In genomic region chr12:12502130-12502812, GRCh38 we compare ENCODE assay signal across 8 cellular contexts.
DNase-seq lines count a peak whose midpoint lies in the region; ATAC-seq and TF ChIP-seq lines count a peak whose summit lies in the region.
"Not testable (repeated sequence)": the region's sequence is repeated elsewhere in the genome, so short reads cannot be mapped to it uniquely, and the experiment has no call there.

No MANE protein-coding gene starts in this region.

- not testable (repeated sequence) for H3K4me3 Mint-ChIP-seq in CD8-positive, alpha-beta T cell; activated T-helper 1 cell treated with anti-CD3 and anti-CD28 coated beads, Interleukin-12 subunit alpha, Interleukin-12 subunit beta, Interleukin-2, Interleukin-4 antibody, amounts not matched to agents 30 ng/mL and 10 ng/mL and 1 ng/mL, durations not matched to agents 14 hours and 24 hours and 36 hours; activated naive CD8-positive, alpha-beta T cell treated with anti-CD3 and anti-CD28 coated beads for 36 hours
- H3K4me3 Mint-ChIP-seq in T-helper 17 cell, result peak overlapping the region; percentile 83
- H3K4me3 Mint-ChIP-seq in activated CD4-positive, alpha-beta memory T cell treated with anti-CD3 and anti-CD28 coated beads, Interleukin-2, amount 10 ng/mL, durations not matched to agents 7 days and 5 days, result peak overlapping the region; percentile 75
- H3K4me3 Mint-ChIP-seq in stimulated activated naive CD8-positive, alpha-beta T cell treated with anti-CD3 and anti-CD28 coated beads, Interleukin-15, amount 100 ng/mL, for 72 hours, result peak overlapping the region in 1 of 2 donors; percentile 36

- TF ChIP-seq POLR2A in right lobe of liver (IDR thresholded peaks at IDR 0.05), result not testable (repeated sequence)

- CTCF ChIA-PET in CD8-positive, alpha-beta T cell (lab: Charles Lee), result interaction anchor here (1.2 to 1.9 kb wide), 2 partner anchors 112 to 125 kb away, joined by 3 to 6 read pairs; no protein-coding TSS in a partner anchor
- CTCF ChIA-PET in HEK293 (lab: Yijun Ruan, JAX), result not testable (repeated sequence)
- CTCF ChIA-PET in activated CD4-positive, alpha-beta memory T cell treated with anti-CD3 and anti-CD28 coated beads, Interleukin-2, amount 10 ng/mL, durations not matched to agents 7 days and 5 days (lab: Charles Lee), result interaction anchor here (1.0 to 2.1 kb wide), 2 partner anchors 9 to 36 kb away, joined by 3 to 12 read pairs; no protein-coding TSS in a partner anchor

- not testable (repeated sequence) for DNase-seq in CD8-positive, alpha-beta T cell; activated T-helper 1 cell treated with anti-CD3 and anti-CD28 coated beads, Interleukin-12 subunit alpha, Interleukin-12 subunit beta, Interleukin-2, Interleukin-4 antibody, amounts not matched to agents 30 ng/mL and 10 ng/mL and 1 ng/mL, durations not matched to agents 14 hours and 24 hours and 36 hours (ENCODE audit: low spot score); activated naive CD8-positive, alpha-beta T cell treated with anti-CD3 and anti-CD28 coated beads for 36 hours; right lobe of liver; stimulated activated naive CD8-positive, alpha-beta T cell treated with anti-CD3 and anti-CD28 coated beads, Interleukin-15, amount 100 ng/mL, for 72 hours
- DNase-seq in T-helper 17 cell, result peak in 1 of 3 donors; percentile 11
- peak; percentile 34 for DNase-seq in activated CD4-positive, alpha-beta memory T cell treated with anti-CD3 and anti-CD28 coated beads, Interleukin-2, amount 10 ng/mL, durations not matched to agents 7 days and 5 days

- TF ChIP-seq CTCF in CD8-positive, alpha-beta T cell (IDR thresholded peaks at IDR 0.05); HEK293 (tag by site-specific recombination; IDR thresholded peaks at IDR 0.05); right lobe of liver (IDR thresholded peaks at IDR 0.05): not testable (repeated sequence)

- H3K4me1 Mint-ChIP-seq in CD8-positive, alpha-beta T cell (ENCODE audit: low read depth), result peaks cover 46% of the 10 kb centered on the region
- peaks cover 55% of the 10 kb centered on the region for H3K4me1 Mint-ChIP-seq in T-helper 17 cell
- peaks cover 76% of the 10 kb centered on the region for H3K4me1 Mint-ChIP-seq in activated CD4-positive, alpha-beta memory T cell treated with anti-CD3 and anti-CD28 coated beads, Interleukin-2, amount 10 ng/mL, durations not matched to agents 7 days and 5 days
- H3K4me1 Mint-ChIP-seq in activated T-helper 1 cell treated with anti-CD3 and anti-CD28 coated beads, Interleukin-12 subunit alpha, Interleukin-12 subunit beta, Interleukin-2, Interleukin-4 antibody, amounts not matched to agents 30 ng/mL and 10 ng/mL and 1 ng/mL, durations not matched to agents 14 hours and 24 hours and 36 hours (ENCODE audit: low read depth), result peaks cover 68% of the 10 kb centered on the region
- H3K4me1 Mint-ChIP-seq in activated naive CD8-positive, alpha-beta T cell treated with anti-CD3 and anti-CD28 coated beads for 36 hours, result peaks cover 58% of the 10 kb centered on the region
- H3K4me1 Mint-ChIP-seq in stimulated activated naive CD8-positive, alpha-beta T cell treated with anti-CD3 and anti-CD28 coated beads, Interleukin-15, amount 100 ng/mL, for 72 hours, result peaks cover 68% of the 10 kb centered on the region

- H3K9me3 Mint-ChIP-seq in CD8-positive, alpha-beta T cell; activated CD4-positive, alpha-beta memory T cell treated with anti-CD3 and anti-CD28 coated beads, Interleukin-2, amount 10 ng/mL, durations not matched to agents 7 days and 5 days; activated T-helper 1 cell treated with anti-CD3 and anti-CD28 coated beads, Interleukin-12 subunit alpha, Interleukin-12 subunit beta, Interleukin-2, Interleukin-4 antibody, amounts not matched to agents 30 ng/mL and 10 ng/mL and 1 ng/mL, durations not matched to agents 14 hours and 24 hours and 36 hours; activated naive CD8-positive, alpha-beta T cell treated with anti-CD3 and anti-CD28 coated beads for 36 hours; stimulated activated naive CD8-positive, alpha-beta T cell treated with anti-CD3 and anti-CD28 coated beads, Interleukin-15, amount 100 ng/mL, for 72 hours: not testable (repeated sequence)

- not testable (repeated sequence) for H3K36me3 ChIP-seq in CD8-positive, alpha-beta T cell (ENCODE audit: insufficient read depth, low read length); HEK293 (ENCODE audit: control insufficient read depth in 2 of 2, insufficient read depth in 1 of 2, low read length in 2 of 2); right lobe of liver

- H3K4me3 ChIP-seq in CD8-positive, alpha-beta T cell (ENCODE audit: low read depth, low read length); HEK293 (ENCODE audit: low read depth, low read length); right lobe of liver: not testable (repeated sequence)

- POLR2A ChIA-PET in CD8-positive, alpha-beta T cell (lab: Charles Lee), result interaction anchor here (0.7 to 0.8 kb wide), 2 partner anchors 17 to 49 kb away, joined by 3 read pairs; no protein-coding TSS in a partner anchor
- POLR2A ChIA-PET in HEK293 (lab: Yijun Ruan, JAX), result interaction anchor here (0.7 kb wide), 1 partner anchor 127 kb away, joined by 4 read pairs; no protein-coding TSS in a partner anchor
- POLR2A ChIA-PET in activated CD4-positive, alpha-beta memory T cell treated with anti-CD3 and anti-CD28 coated beads, Interleukin-2, amount 10 ng/mL, durations not matched to agents 7 days and 5 days (lab: Charles Lee), result interaction anchor here (0.8 to 9.2 kb wide), 11 partner anchors 18 to 233 kb away, joined by 3 to 174 read pairs (median 10); partner anchors contain the start of gene DUSP16

- H3K9me3 ChIP-seq in CD8-positive, alpha-beta T cell (ENCODE audit: low read length); HEK293 (ENCODE audit: control insufficient read depth, insufficient read depth, low read depth, low read length); T-helper 17 cell (ENCODE audit: control insufficient read depth, low read length, poor library complexity, severe bottlenecking); right lobe of liver: not testable (repeated sequence)

- H3K4me1 ChIP-seq in CD8-positive, alpha-beta T cell (ENCODE audit: insufficient read depth, low read length), result not testable (repeated sequence)
- peaks cover 15% of the 10 kb centered on the region for H3K4me1 ChIP-seq in HEK293 (ENCODE audit: control insufficient read depth, insufficient read depth, low read length)
- peaks cover 0 to 44% (median 18%) of the 10 kb centered on the region in 4 donors for H3K4me1 ChIP-seq in right lobe of liver

- 68% methylated on average over 7 of the region's 7 CpGs for WGBS in right lobe of liver (ENCODE audit: insufficient coverage, low coverage, low lambda C conversion rate, missing lambda C conversion rate)

- intact Hi-C loops in CD8-positive, alpha-beta T cell (cut with DNase I, micrococcal nuclease), result loop anchor here in 1 of 2 experiments (5.0 kb wide), 1 partner anchor 125 kb away; no protein-coding TSS in a partner anchor
- intact Hi-C loops in activated T-helper 1 cell treated with anti-CD3 and anti-CD28 coated beads, Interleukin-12 subunit alpha, Interleukin-12 subunit beta, Interleukin-2, Interleukin-4 antibody, amounts not matched to agents 30 ng/mL and 10 ng/mL and 1 ng/mL, durations not matched to agents 14 hours and 24 hours and 36 hours (cut with micrococcal nuclease); right lobe of liver (cut with DNase I): not testable (repeated sequence)

- ATAC-seq in CD8-positive, alpha-beta T cell, result peak; percentile 8
- ATAC-seq in T-helper 17 cell, result peak; percentile 53
- not testable (repeated sequence) for ATAC-seq in right lobe of liver; stimulated activated naive CD8-positive, alpha-beta T cell treated with anti-CD3 and anti-CD28 coated beads, Interleukin-15, amount 100 ng/mL, for 72 hours

- H3K27me3 ChIP-seq in CD8-positive, alpha-beta T cell (ENCODE audit: insufficient read depth, low read length); right lobe of liver: not testable (repeated sequence)

- H3K27ac ChIP-seq in CD8-positive, alpha-beta T cell (ENCODE audit: low read depth, low read length); HEK293 (ENCODE audit: extremely low read depth, low read depth, low read length): not testable (repeated sequence)
- H3K27ac ChIP-seq in right lobe of liver, result peak overlapping the region in 2 of 3 donors; percentile 1 to 98

- H3K27ac Mint-ChIP-seq in CD8-positive, alpha-beta T cell, result peak overlapping the region; percentile 83
- peak overlapping the region; percentile 98 for H3K27ac Mint-ChIP-seq in T-helper 17 cell
- peak overlapping the region; percentile 90 for H3K27ac Mint-ChIP-seq in activated CD4-positive, alpha-beta memory T cell treated with anti-CD3 and anti-CD28 coated beads, Interleukin-2, amount 10 ng/mL, durations not matched to agents 7 days and 5 days
- peak overlapping the region; percentile 88 for H3K27ac Mint-ChIP-seq in activated T-helper 1 cell treated with anti-CD3 and anti-CD28 coated beads, Interleukin-12 subunit alpha, Interleukin-12 subunit beta, Interleukin-2, Interleukin-4 antibody, amounts not matched to agents 30 ng/mL and 10 ng/mL and 1 ng/mL, durations not matched to agents 14 hours and 24 hours and 36 hours
- peak overlapping the region; percentile 91 for H3K27ac Mint-ChIP-seq in activated naive CD8-positive, alpha-beta T cell treated with anti-CD3 and anti-CD28 coated beads for 36 hours
- peak overlapping the region; percentile 85 to 87 for H3K27ac Mint-ChIP-seq in stimulated activated naive CD8-positive, alpha-beta T cell treated with anti-CD3 and anti-CD28 coated beads, Interleukin-15, amount 100 ng/mL, for 72 hours

- H3K27me3 Mint-ChIP-seq in CD8-positive, alpha-beta T cell (ENCODE audit: low read depth); T-helper 17 cell; activated CD4-positive, alpha-beta memory T cell treated with anti-CD3 and anti-CD28 coated beads, Interleukin-2, amount 10 ng/mL, durations not matched to agents 7 days and 5 days; activated T-helper 1 cell treated with anti-CD3 and anti-CD28 coated beads, Interleukin-12 subunit alpha, Interleukin-12 subunit beta, Interleukin-2, Interleukin-4 antibody, amounts not matched to agents 30 ng/mL and 10 ng/mL and 1 ng/mL, durations not matched to agents 14 hours and 24 hours and 36 hours (ENCODE audit: insufficient read depth); activated naive CD8-positive, alpha-beta T cell treated with anti-CD3 and anti-CD28 coated beads for 36 hours; stimulated activated naive CD8-positive, alpha-beta T cell treated with anti-CD3 and anti-CD28 coated beads, Interleukin-15, amount 100 ng/mL, for 72 hours: not testable (repeated sequence)

- peaks cover 35% of the 10 kb centered on the region for H3K36me3 Mint-ChIP-seq in CD8-positive, alpha-beta T cell
- not testable (repeated sequence) for H3K36me3 Mint-ChIP-seq in T-helper 17 cell (ENCODE audit: low read depth)
- H3K36me3 Mint-ChIP-seq in activated CD4-positive, alpha-beta memory T cell treated with anti-CD3 and anti-CD28 coated beads, Interleukin-2, amount 10 ng/mL, durations not matched to agents 7 days and 5 days (ENCODE audit: low read depth), result peaks cover 42% of the 10 kb centered on the region
- H3K36me3 Mint-ChIP-seq in activated T-helper 1 cell treated with anti-CD3 and anti-CD28 coated beads, Interleukin-12 subunit alpha, Interleukin-12 subunit beta, Interleukin-2, Interleukin-4 antibody, amounts not matched to agents 30 ng/mL and 10 ng/mL and 1 ng/mL, durations not matched to agents 14 hours and 24 hours and 36 hours (ENCODE audit: low read depth), result peaks cover 31% of the 10 kb centered on the region
- H3K36me3 Mint-ChIP-seq in activated naive CD8-positive, alpha-beta T cell treated with anti-CD3 and anti-CD28 coated beads for 36 hours, result peaks cover 17% of the 10 kb centered on the region
